28 cellular contexts compared by ENCODE assay signal in the genomic region with DNA sequence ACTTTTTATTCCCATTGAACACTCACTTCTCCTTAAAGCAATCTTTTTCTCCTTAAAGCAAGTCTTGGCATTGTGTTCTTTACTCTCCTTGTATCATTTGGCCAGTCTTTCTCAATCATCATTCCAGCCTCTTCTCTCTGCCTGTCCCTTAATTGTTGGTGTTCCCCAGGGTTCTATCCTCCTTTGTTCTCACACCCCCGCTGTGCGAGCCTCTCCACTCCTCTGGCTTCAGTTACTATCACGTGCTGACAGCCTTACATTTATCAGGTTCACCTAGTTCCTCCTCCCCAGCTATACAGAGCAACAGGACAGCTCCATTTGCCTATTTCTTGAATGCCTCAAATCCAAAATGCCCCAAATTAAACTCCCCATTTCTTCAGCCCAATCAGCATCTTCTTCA. TPM values are rescaled to one million over a fixed set of nuclear protein-coding genes. Genes with fewer than 3 reads are reported as not detected.
DNase-seq lines count a peak whose midpoint lies in the region; ATAC-seq, FAIRE-seq and TF ChIP-seq lines count a peak whose summit lies in the region.
"Had no signal": no experiment of that assay in that cellular context is flagged by ENCODE, and none has a peak within 500 bp of the region (broad histone marks: within the 10 kb centered on the region; RNA-seq: fewer than 3 reads in every experiment).

No MANE protein-coding gene starts in this region.

- H3K4me1 ChIP-seq in HEK293 (ENCODE audit: control insufficient read depth, insufficient read depth, low read length): no peaks in the 10 kb centered on the region
- H3K4me1 ChIP-seq in HepG2 (ENCODE audit: insufficient read depth, low read length): no peaks in the 10 kb centered on the region
- H3K4me1 ChIP-seq: Peyer's patch had no signal

- peaks cover 0 to 2% of the 10 kb centered on the region in 2 experiments; a peak in 2 of 5 replicates for H3K27me3 ChIP-seq in HepG2 (ENCODE audit: control insufficient read depth in 1 of 2, insufficient read depth in 2 of 2, low read length in 2 of 2)
- H3K27me3 ChIP-seq: Peyer's patch had no signal

- H2AFZ ChIP-seq in HepG2 (ENCODE audit: low read length): no peak overlapping the region

- H4K20me1 ChIP-seq in HepG2 (ENCODE audit: insufficient read depth, low read length): no peaks in the 10 kb centered on the region

- H3K27me3 Mint-ChIP-seq in CD14-positive monocyte (ENCODE audit: low read depth in 3 of 3): no peaks in the 10 kb centered on the region
- no peaks in the 10 kb centered on the region for H3K27me3 Mint-ChIP-seq in activated T-helper 17 cell treated with anti-CD3 and anti-CD28 coated beads, Interleukin-2, amount 50 U/mL, for 72 hours
- H3K27me3 Mint-ChIP-seq: CD4-positive, alpha-beta T cell had no signal

- FAIRE-seq in D721Med (lab: Jason Lieb, UNC) (no peak), HepG2 (lab: Jason Lieb, UNC) (no peak)
- FAIRE-seq: A204.1, GM12892 had no signal

- peak overlapping the region in 5 of 7 donors; percentile 32 to 75 (median 59) for H3K27ac Mint-ChIP-seq in CD14-positive monocyte
- peak overlapping the region; percentile 10 for H3K27ac Mint-ChIP-seq in activated T-helper 17 cell treated with anti-CD3 and anti-CD28 coated beads, Interleukin-2, amount 50 U/mL, for 72 hours
- H3K27ac Mint-ChIP-seq: B cell; CD4-positive, alpha-beta T cell; HFFc6 had no signal

- H3K27ac ChIP-seq in HEK293 (ENCODE audit: extremely low read depth, low read depth, low read length) (no peak overlapping the region), HepG2 (ENCODE audit: extremely low read length, insufficient read depth, low read length) (no peak overlapping the region)
- H3K27ac ChIP-seq: Peyer's patch had no signal

- H3K9me3 Mint-ChIP-seq in CD14-positive monocyte: peaks cover 0 to 14% (median 4%) of the 10 kb centered on the region in 7 donors
- H3K9me3 Mint-ChIP-seq in activated T-helper 17 cell treated with anti-CD3 and anti-CD28 coated beads, Interleukin-2, amount 50 U/mL, for 72 hours: peaks cover 5% of the 10 kb centered on the region
- H3K9me3 Mint-ChIP-seq: CD4-positive, alpha-beta T cell; HFFc6 had no signal

- no peak for TF ChIP-seq POLR2A in HepG2 (IDR thresholded peaks at IDR 0.05; ENCODE audit: insufficient read depth in 1 of 2, low read depth in 2 of 2, low read length in 2 of 2)

- H3K36me3 ChIP-seq in HEK293 (ENCODE audit: control insufficient read depth in 2 of 2, insufficient read depth in 1 of 2, low read length in 2 of 2) (no peaks in the 10 kb centered on the region), HepG2 (replicated peaks in 1 of 2; ENCODE audit: control insufficient read depth in 1 of 2, insufficient read depth in 2 of 2, low read length in 2 of 2) (no peaks in the 10 kb centered on the region)
- H3K36me3 ChIP-seq: Peyer's patch had no signal

- TF ChIP-seq EP300 in HepG2 (IDR thresholded peaks at IDR 0.05; ENCODE audit: low read depth in 2 of 2, low read length in 2 of 2) (no peak), HepG2 (CRISPR knock-in tag; IDR thresholded peaks at IDR 0.05; ENCODE audit: borderline replicate concordance) (no peak)

- H3K4me3 ChIP-seq in HEK293 (ENCODE audit: low read depth, low read length): no peak overlapping the region
- H3K4me3 ChIP-seq in HepG2 (replicated peaks in 1 of 3; ENCODE audit: insufficient read depth in 1 of 3, low read depth in 2 of 3, low read length in 3 of 3): no peak overlapping the region
- H3K4me3 ChIP-seq: Peyer's patch had no signal

- BruUV-seq in HepG2 (replicated peaks; lab: Mats Ljungman, UMichigan): no TSS peak

- CTCF ChIA-PET in HEK293 (lab: Yijun Ruan, JAX) (no interaction called here), HepG2 (lab: Yijun Ruan, JAX; ENCODE audit: low intra/inter-chr PET ratio, low total read pairs) (no interaction called here)

- no peaks in the 10 kb centered on the region for H3K79me2 ChIP-seq in HepG2 (ENCODE audit: insufficient read depth, low read length)

- no peak overlapping the region for H3K4me2 ChIP-seq in HepG2 (ENCODE audit: low read depth, low read length)

- peaks cover 57% of the 10 kb centered on the region for H3K4me1 Mint-ChIP-seq in CD14-positive monocyte
- H3K4me1 Mint-ChIP-seq in activated T-helper 17 cell treated with anti-CD3 and anti-CD28 coated beads, Interleukin-2, amount 50 U/mL, for 72 hours: peaks cover 19% of the 10 kb centered on the region
- H3K4me1 Mint-ChIP-seq: B cell had no signal

- H3K9me3 ChIP-seq in HEK293 (ENCODE audit: control insufficient read depth, insufficient read depth, low read depth, low read length) (no peaks in the 10 kb centered on the region), HepG2 (ENCODE audit: low read length) (no peaks in the 10 kb centered on the region)

- POLR2A ChIA-PET in HEK293 (lab: Yijun Ruan, JAX) (no interaction called here), HepG2 (lab: Yijun Ruan, JAX) (no interaction called here)

- in situ Hi-C loops in HepG2 (cut with HindIII; ENCODE audit: extremely low pct_ligation_motif_present, low pct_unique_long_range_greater_than_20kb): no loop called here

- no peaks in the 10 kb centered on the region for H3K36me3 Mint-ChIP-seq in CD14-positive monocyte
- no peaks in the 10 kb centered on the region for H3K36me3 Mint-ChIP-seq in activated T-helper 17 cell treated with anti-CD3 and anti-CD28 coated beads, Interleukin-2, amount 50 U/mL, for 72 hours (ENCODE audit: low read depth)

- no peak for TF ChIP-seq CTCF in CD14-positive monocyte (IDR thresholded peaks at IDR 0.05)
- TF ChIP-seq CTCF in HEK293 (tag by site-specific recombination; IDR thresholded peaks at IDR 0.05): no peak
- TF ChIP-seq CTCF in D721Med (IDR thresholded peaks at IDR 0.05; ENCODE audit: insufficient read depth, missing control alignments): no peak
- no peak for TF ChIP-seq CTCF in HepG2 (CRISPR knock-in tag; IDR thresholded peaks at IDR 0.05)

- TF ChIP-seq RAD21 in HepG2 (CRISPR knock-in tag; IDR thresholded peaks at IDR 0.05): no peak

- peak overlapping the region in 1 of 2 donors; percentile 68 for H3K4me3 Mint-ChIP-seq in CD14-positive monocyte
- H3K4me3 Mint-ChIP-seq in activated T-helper 17 cell treated with anti-CD3 and anti-CD28 coated beads, Interleukin-2, amount 50 U/mL, for 72 hours: no peak overlapping the region
- H3K4me3 Mint-ChIP-seq: B cell; CD4-positive, alpha-beta T cell; HFFc6 had no signal

- no peak for DNase-seq in CD14-positive monocyte (ENCODE audit: low spot score)
- DNase-seq in iPS-NIHi7 (ENCODE audit: extremely low spot score): peak; percentile 29
- DNase-seq in D721Med (ENCODE audit: insufficient read length, low spot score): no peak
- no peak for DNase-seq in amniotic stem cell (lab: John Stamatoyannopoulos, UW)
- DNase-seq in HepG2 (ENCODE audit: low spot score): no peak
- DNase-seq: CD4-positive, alpha-beta T cell; COR-L47; DMS 273 treated with DMSO at 0.1 percent for 48 hours; DMS79 treated with DMSO at 0.1 percent for 48 hours; H7; HFFc6; KG1; NCI-H1105; NCI-H146; NCI-H2029; NCI-H2171; NCI-H345; NCI-H524; Peyer's patch had no signal

- intact Hi-C loops in CD14-positive monocyte (cut with micrococcal nuclease) (no loop called here), HepG2 (cut with micrococcal nuclease; ENCODE audit: unreplicated experiment) (no loop called here)

- H3K9ac ChIP-seq in HepG2 (ENCODE audit: insufficient read depth, low read depth, low read length): no peak overlapping the region

- ATAC-seq in activated T-helper 17 cell treated with anti-CD3 and anti-CD28 coated beads, Interleukin-2, amount 50 U/mL, for 72 hours (replicated peaks): no peak
- ATAC-seq in GM21390 (IDR thresholded peaks at IDR 0.05; ENCODE audit: unreplicated experiment): no peak
- no peak for ATAC-seq in HepG2
- ATAC-seq: SK-N-SH treated with all-trans-retinoic acid at 6 μM for 48 hours had no signal

- WGBS in HepG2 (ENCODE audit: low lambda C conversion rate): 12% methylated on average over 3 of the region's 3 CpGs

TF ChIP-seq in HEK293, 187 proteins besides CTCF, POLR2A, EP300 and RAD21:
- 0 out of 2 replicates have a peak, but pooled peaks have one; percentile 37 for TF ChIP-seq SCRT2 (tag by site-specific recombination; IDR thresholded peaks at IDR 0.05)
- TF ChIP-seq SCRT1 (tag by site-specific recombination; IDR thresholded peaks at IDR 0.05; ENCODE audit: borderline replicate concordance): no peak

TF ChIP-seq in HepG2, 621 proteins besides CTCF, POLR2A, EP300 and RAD21 (continues in another document):
- TF ChIP-seq JARID2 (CRISPR knock-in tag; IDR thresholded peaks at IDR 0.05; ENCODE audit: insufficient replicate concordance) (no peak), ZFP36L2 (CRISPR knock-in tag; IDR thresholded peaks at IDR 0.05) (no peak), RFX5 (IDR thresholded peaks at IDR 0.05; ENCODE audit: low read depth, low read length) (no peak), NCOR1 (IDR thresholded peaks at IDR 0.05; ENCODE audit: borderline replicate concordance, low read length) (no peak), PAX8 (CRISPR knock-in tag; IDR thresholded peaks at IDR 0.05; ENCODE audit: borderline replicate concordance) (no peak), ZNF256 (CRISPR knock-in tag; conservative IDR thresholded peaks at IDR 0.05) (no peak), KLF9 (CRISPR knock-in tag; IDR thresholded peaks at IDR 0.05; ENCODE audit: low read depth) (no peak)

RNA-seq across cellular contexts. Expression of a gene that starts 24.6 kb away (rescaled TPM):
- 1 to 10 TPM; 1.9 to 4.1 TPM for polyA plus RNA-seq in CD14-positive monocyte
- 1 to 10 TPM; 1.8 to 8.2 TPM for total RNA-seq in activated T-helper 17 cell treated with anti-CD3 and anti-CD28 coated beads, Interleukin-2, amount 50 U/mL, for 72 hours
- total RNA-seq in HepG2 (2016; rRNA removed; fragmentation: Illumina TruSeq; extraction: Trizol): not detected in 2 replicates
- total RNA-seq in HepG2 (2016; cell fraction: cytosol; rRNA removed; fragmentation: Illumina TruSeq; extraction: Trizol; ENCODE audit: low read depth): not detected in 2 replicates
- total RNA-seq in HepG2 (2016; cell fraction: insoluble cytoplasmic fraction; rRNA removed; fragmentation: Illumina TruSeq; extraction: Trizol): not detected in 2 replicates
- not detected in 2 replicates for total RNA-seq in HepG2 (2016; cell fraction: membrane; rRNA removed; fragmentation: Illumina TruSeq; extraction: Trizol)
- total RNA-seq in HepG2 (2016; cell fraction: nucleus; rRNA removed; fragmentation: Illumina TruSeq; extraction: Trizol): not detected in 2 replicates
- polyA plus RNA-seq in HepG2 (2011; rRNA removed): not detected in 2 replicates
- polyA plus RNA-seq in HepG2 (2011; cell fraction: cytosol; rRNA removed): not detected in 2 replicates
- not detected in 2 replicates for polyA plus RNA-seq in HepG2 (2011; cell fraction: nucleus; rRNA removed)
- not detected in 2 replicates for polyA plus RNA-seq in HepG2 (2012)
- polyA plus RNA-seq in HepG2 (2016; cell fraction: cytosol; fragmentation: Illumina TruSeq; extraction: Trizol; ENCODE audit: low read depth): not detected in 2 replicates
- polyA plus RNA-seq in HepG2 (2016; cell fraction: insoluble cytoplasmic fraction; fragmentation: Illumina TruSeq; extraction: Trizol; ENCODE audit: low read depth): not detected in 2 replicates
- not detected in 2 replicates for polyA plus RNA-seq in HepG2 (2016; cell fraction: membrane; fragmentation: Illumina TruSeq; extraction: Trizol; ENCODE audit: low read depth)
- not detected in 2 replicates for polyA plus RNA-seq in HepG2 (2016; cell fraction: nucleus; fragmentation: Illumina TruSeq; extraction: Trizol; ENCODE audit: insufficient read depth, low read depth)
- not detected in 2 replicates for polyA minus RNA-seq in HepG2 (2011; rRNA and poly(A)+ RNA removed; ENCODE audit: low replicate concordance)
- polyA minus RNA-seq in HepG2 (2011; cell fraction: cytosol; rRNA and poly(A)+ RNA removed): not detected in 2 replicates
- polyA minus RNA-seq in HepG2 (2011; cell fraction: nucleus; rRNA and poly(A)+ RNA removed): not detected in 2 replicates
- total RNA-seq: B cell, G401, H7, HFFc6, HT1080 had no signal
